In the genomic region with DNA sequence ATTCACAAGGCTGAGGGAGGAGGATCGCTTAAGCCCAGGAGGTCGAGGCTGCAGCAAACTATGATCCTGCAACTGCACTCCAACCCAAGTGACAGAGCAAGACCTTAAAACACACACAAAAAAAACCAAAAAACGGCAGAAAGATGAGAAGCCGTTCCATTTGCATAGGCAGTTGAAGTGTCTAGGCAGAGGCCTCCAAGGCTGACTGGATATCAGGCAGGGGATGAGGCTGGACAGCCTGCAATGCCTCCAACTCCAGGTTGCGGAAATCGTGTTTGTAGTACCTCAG, we compare ENCODE assay signal across 8 cellular contexts. TPM values are rescaled to one million over a fixed set of nuclear protein-coding genes. Genes with fewer than 3 reads are reported as not detected.
DNase-seq lines count a peak whose midpoint lies in the region; ATAC-seq and TF ChIP-seq lines count a peak whose summit lies in the region.

No MANE protein-coding gene starts in this region.

- in situ Hi-C loops in gastrocnemius medialis (cut with MboI; ENCODE audit: low sequenced_read_pairs in 4 of 4), result loop anchor here in 1 of 4 donors (5.0 kb wide), 1 partner anchor 79 kb away; no protein-coding TSS in a partner anchor

- 0 out of 2 replicates have a peak, but pooled peaks cover 3% of the 10 kb centered on the region for H3F3A ChIP-seq in SU-DHL-6 (ENCODE audit: insufficient read depth)

- TF ChIP-seq CTCF in GM12865 (IDR thresholded peaks at IDR 0.05; ENCODE audit: insufficient read depth, low read depth, low read length, missing control alignments), result no peak
- TF ChIP-seq CTCF in SU-DHL-6 (IDR thresholded peaks at IDR 0.05; ENCODE audit: insufficient read depth, low read length, poor library complexity, severe bottlenecking), result no peak
- no peak for TF ChIP-seq CTCF in fibroblast of lung (conservative IDR thresholded peaks at IDR 0.05 in 1 of 2, IDR thresholded peaks at IDR 0.05 in 1 of 2; ENCODE audit: low read depth in 1 of 2, low read length in 2 of 2)
- no peak for TF ChIP-seq CTCF in gastrocnemius medialis (IDR thresholded peaks at IDR 0.05 in 4 of 5, conservative IDR thresholded peaks at IDR 0.05 in 1 of 5)

- no peaks in the 10 kb centered on the region for H4K20me1 ChIP-seq in SU-DHL-6 (ENCODE audit: low read depth, low read length)
- no peaks in the 10 kb centered on the region for H4K20me1 ChIP-seq in fibroblast of lung (ENCODE audit: control insufficient read depth, extremely low read depth, insufficient read depth, low read length)

- no peaks in the 10 kb centered on the region for H3K9me2 ChIP-seq in SU-DHL-6 (replicated peaks; ENCODE audit: insufficient read depth, low read length)

- H3K9me3 ChIP-seq in SU-DHL-6 (ENCODE audit: insufficient read depth, low read length), result no peaks in the 10 kb centered on the region
- H3K9me3 ChIP-seq in fibroblast of lung (ENCODE audit: control insufficient read depth, insufficient read depth, low read depth, low read length), result no peaks in the 10 kb centered on the region
- no peaks in the 10 kb centered on the region for H3K9me3 ChIP-seq in gastrocnemius medialis

- no peak for TF ChIP-seq POLR2A in gastrocnemius medialis (IDR thresholded peaks at IDR 0.05)

- H3K4me1 ChIP-seq in fibroblast of lung (ENCODE audit: control insufficient read depth, extremely low read depth, insufficient read depth, low read length) (no peaks in the 10 kb centered on the region), gastrocnemius medialis (peaks cover 11% of the 10 kb centered on the region in 2 donors)

- ATAC-seq in gastrocnemius medialis, result no peak

- no peaks in the 10 kb centered on the region for H3K36me3 ChIP-seq in SU-DHL-6 (ENCODE audit: low read length)
- H3K36me3 ChIP-seq in fibroblast of lung (ENCODE audit: control insufficient read depth, insufficient read depth, low read length), result no peaks in the 10 kb centered on the region
- no peaks in the 10 kb centered on the region for H3K36me3 ChIP-seq in gastrocnemius medialis

- intact Hi-C loops in gastrocnemius medialis (cut with DNase I; ENCODE audit: low total_unique reads), result loop anchor here (1.0 kb wide), 1 partner anchor 77 kb away; no protein-coding TSS in a partner anchor

- no peak overlapping the region for H3K27ac ChIP-seq in SU-DHL-6 (ENCODE audit: low read depth, low read length)
- no peak overlapping the region for H3K27ac ChIP-seq in fibroblast of lung (ENCODE audit: insufficient read depth, low read length)
- peak overlapping the region; percentile 65 to 97 (median 94) for H3K27ac ChIP-seq in gastrocnemius medialis

- H3K27me3 ChIP-seq in SU-DHL-6 (ENCODE audit: low read length), result no peaks in the 10 kb centered on the region
- no peaks in the 10 kb centered on the region for H3K27me3 ChIP-seq in fibroblast of lung (ENCODE audit: control insufficient read depth, insufficient read depth, low read length)
- no peaks in the 10 kb centered on the region for H3K27me3 ChIP-seq in gastrocnemius medialis

- H2AFZ ChIP-seq in SU-DHL-6 (ENCODE audit: low read depth, low read length, severe bottlenecking) (no peak overlapping the region), fibroblast of lung (ENCODE audit: low read length) (no peak overlapping the region)

- no peak for DNase-seq in GM12865 (ENCODE audit: low read depth)
- DNase-seq in fibroblast of lung (ENCODE audit: low read depth in 2 of 2), result no peak
- DNase-seq in gastrocnemius medialis, result no peak
- DNase-seq in germinal center (ENCODE audit: low spot score), result no peak
- no peak for DNase-seq in occipital lobe (lab: John Stamatoyannopoulos, UW)
- DNase-seq in dedifferentiated amniotic fluid mesenchymal stem cell (ENCODE audit: extremely low spot score), result no peak
- DNase-seq in amniotic stem cell (lab: John Stamatoyannopoulos, UW), result no peak

- H3K4me3 ChIP-seq in GM12865 (ENCODE audit: low read depth, low read length), result peak overlapping the region; percentile 86
- no peak overlapping the region for H3K4me3 ChIP-seq in SU-DHL-6 (ENCODE audit: insufficient read depth, low read length, poor library complexity, severe bottlenecking)
- H3K4me3 ChIP-seq in fibroblast of lung (replicated peaks in 1 of 4; ENCODE audit: control extremely low read depth in 1 of 4, insufficient read depth in 1 of 4, low read depth in 3 of 4, low read length in 4 of 4), result peak overlapping the region in 3 of 4 experiments; percentile 52 to 81 (median 65)
- peak overlapping the region; percentile 57 to 84 (median 70) for H3K4me3 ChIP-seq in gastrocnemius medialis

- H3K79me2 ChIP-seq in SU-DHL-6 (ENCODE audit: insufficient read depth, low read length) (no peaks in the 10 kb centered on the region), fibroblast of lung (ENCODE audit: control insufficient read depth, insufficient read depth, low read length) (no peaks in the 10 kb centered on the region)

- H3K4me2 ChIP-seq in SU-DHL-6 (ENCODE audit: low read depth, low read length, poor library complexity, severe bottlenecking) (peak overlapping the region; percentile 77), fibroblast of lung (ENCODE audit: extremely low read depth, insufficient read depth, low read length) (peak overlapping the region; percentile 79)

- peak overlapping the region; percentile 47; the same call in 1 of the 2 replicates for H3K9ac ChIP-seq in SU-DHL-6 (ENCODE audit: low read length)
- H3K9ac ChIP-seq in fibroblast of lung (ENCODE audit: insufficient read depth, low read length), result no peak overlapping the region

RNA-seq across cellular contexts. Expression of a gene that starts 2.0 kb away (rescaled TPM):
- total RNA-seq in fibroblast of lung (13.1 and 14.5 TPM in 2 replicates), gastrocnemius medialis (1 to 10 TPM; 3.4 to 7.9 (median 4.8) TPM), occipital lobe (56.1 TPM)
- 3.1 and 3.9 TPM in 2 replicates for polyA plus RNA-seq in fibroblast of lung
- 9.6 and 12.5 TPM in 2 replicates for polyA plus RNA-seq in fibroblast of lung (2012)
- polyA minus RNA-seq in fibroblast of lung (ENCODE audit: low replicate concordance), result 6.6 and 7.8 TPM in 2 replicates

RNA-seq across cellular contexts. Expression of a gene that starts 25.0 kb away (rescaled TPM):
- total RNA-seq in fibroblast of lung (1.8 and 5.3 TPM in 2 replicates), gastrocnemius medialis (1 to 10 TPM; 2.3 to 5.6 (median 3.2) TPM), occipital lobe (not detected)
- polyA plus RNA-seq in fibroblast of lung, result 8.8 and 9.8 TPM in 2 replicates
- 9.3 and 10.5 TPM in 2 replicates for polyA plus RNA-seq in fibroblast of lung (2012)
- polyA minus RNA-seq in fibroblast of lung (ENCODE audit: low replicate concordance), result 19.1 and 31.8 TPM in 2 replicates

RNA-seq across cellular contexts. Expression of a gene that starts 27.5 kb away (rescaled TPM):
- total RNA-seq in fibroblast of lung, result 44.2 and 74.1 TPM in 2 replicates
- 24.6 and 41.1 TPM in 2 replicates for polyA plus RNA-seq in fibroblast of lung
- 19.0 and 29.7 TPM in 2 replicates for polyA plus RNA-seq in fibroblast of lung (2012)
- polyA minus RNA-seq in fibroblast of lung (ENCODE audit: low replicate concordance), result 35.2 and 72.6 TPM in 2 replicates
- 10 to 100 TPM; 10.3 to 15.6 (median 12.5) TPM for total RNA-seq in gastrocnemius medialis
- 5.5 TPM for total RNA-seq in occipital lobe

RNA-seq across cellular contexts. Expression of a gene that starts 27.5 kb away (rescaled TPM):
- total RNA-seq in fibroblast of lung (28.2 and 31.3 TPM in 2 replicates), gastrocnemius medialis (10 to 100 TPM; 16.4 to 24.5 (median 22.3) TPM), occipital lobe (29.6 TPM)
- polyA plus RNA-seq in fibroblast of lung, result 24.8 and 25.6 TPM in 2 replicates
- polyA plus RNA-seq in fibroblast of lung (2012), result 31.0 and 45.2 TPM in 2 replicates
- polyA minus RNA-seq in fibroblast of lung (ENCODE audit: low replicate concordance), result 5.8 and 9.5 TPM in 2 replicates

RNA-seq across cellular contexts. Expression of a gene that starts 36.2 kb away (rescaled TPM):
- total RNA-seq in fibroblast of lung (1.5 and 3.5 TPM in 2 replicates), gastrocnemius medialis (10 to 100 TPM in 2 of 4 donors, 1 to 10 TPM in 2; 3.8 to 15.4 (median 9.8) TPM), occipital lobe (1.6 TPM)
- 1.4 and 2.3 TPM in 2 replicates for polyA plus RNA-seq in fibroblast of lung
- 9.6 and 10.0 TPM in 2 replicates for polyA plus RNA-seq in fibroblast of lung (2012)
- 7.0 and 16.1 TPM in 2 replicates for polyA minus RNA-seq in fibroblast of lung (ENCODE audit: low replicate concordance)

Comparison
In these comparisons a context has a peak if more than half of its experiments do, and no peak if none do; other contexts are left out.
1. H3K27ac ChIP-seq: peak in gastrocnemius medialis (4 of 4); none in SU-DHL-6 (single experiment) and fibroblast of lung (single experiment).